ENCODE assay signal across 9 cellular contexts in the genomic region with DNA sequence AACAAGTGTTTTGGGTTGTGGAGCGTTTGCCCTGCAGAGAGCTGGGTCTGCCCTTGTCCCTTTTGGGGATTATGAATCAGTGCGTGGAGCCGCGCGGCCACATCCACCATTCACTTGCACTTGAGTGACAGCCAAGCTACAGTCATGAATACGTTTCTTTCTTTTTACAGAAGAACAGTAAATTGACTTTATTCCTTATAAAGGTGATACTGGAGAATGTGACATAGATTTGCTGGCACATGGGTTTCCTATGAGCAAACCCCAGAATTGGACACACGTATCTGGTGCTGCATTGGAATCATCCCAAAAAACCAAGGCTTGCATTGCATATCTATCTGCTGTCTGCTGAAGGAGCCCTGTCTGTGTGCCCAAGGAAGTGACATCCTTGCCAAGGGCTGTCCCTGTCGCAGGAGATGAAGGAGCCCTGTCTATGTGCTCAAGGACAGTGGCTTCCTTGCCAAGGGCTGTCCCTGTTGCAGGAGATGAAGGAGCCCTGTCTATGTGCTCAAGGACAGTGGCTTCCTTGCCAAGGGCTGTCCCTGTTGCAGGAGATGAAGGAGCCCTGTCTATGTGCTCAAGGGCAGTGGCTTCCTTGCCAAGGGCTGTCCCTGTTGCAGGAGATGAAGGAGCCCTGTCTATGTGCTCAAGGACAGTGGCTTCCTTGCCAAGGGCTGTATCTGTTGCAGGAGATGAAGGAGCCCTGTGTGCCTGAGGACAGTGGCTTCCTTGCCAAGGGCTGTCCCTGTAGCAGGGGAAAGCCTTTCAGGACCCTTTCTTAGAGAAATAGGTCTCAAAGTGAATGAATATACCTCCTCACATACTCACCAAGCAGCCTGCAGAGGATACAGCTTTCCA. TPM values are rescaled to one million over a fixed set of nuclear protein-coding genes. Genes with fewer than 3 reads are reported as not detected.
A peak's percentile ranks its signal among the peaks of the same experiment; 100 is the strongest.
DNase-seq lines count a peak whose midpoint lies in the region; ATAC-seq lines count a peak whose summit lies in the region.
"Not testable (repeated sequence)": the region's sequence is repeated elsewhere in the genome, so short reads cannot be mapped to it uniquely, and the experiment has no call there.
"Had no signal": no experiment of that assay in that cellular context is flagged by ENCODE, and none has a peak within 500 bp of the region (broad histone marks: within the 10 kb centered on the region; RNA-seq: fewer than 3 reads in every experiment).

No MANE protein-coding gene starts in this region.

- POLR2A ChIA-PET in activated CD8-positive, alpha-beta T cell treated with anti-CD3 and anti-CD28 coated beads, Interleukin-2, amount 10 ng/mL, durations not matched to agents 7 days and 5 days (lab: Charles Lee), result not testable (repeated sequence)

- H3K27ac Mint-ChIP-seq in activated CD8-positive, alpha-beta T cell treated with anti-CD3 and anti-CD28 coated beads, Interleukin-2, amount 10 ng/mL, durations not matched to agents 7 days and 5 days, result not testable (repeated sequence)
- peak overlapping the region; percentile 62 for H3K27ac Mint-ChIP-seq in activated T-helper 2 cell treated with anti-CD3 and anti-CD28 coated beads, Interferon-gamma antibody, Interleukin-2, Interleukin-4, amounts not matched to agents 10 μg/mL and 5 μg/mL and 100 μg/mL, durations not matched to agents 14 hours and 24 hours and 36 hours
- H3K27ac Mint-ChIP-seq in memory B cell, result peak overlapping the region; percentile 33

- peaks cover 50% of the 10 kb centered on the region for H3K36me3 Mint-ChIP-seq in activated CD8-positive, alpha-beta T cell treated with anti-CD3 and anti-CD28 coated beads, Interleukin-2, amount 10 ng/mL, durations not matched to agents 7 days and 5 days (ENCODE audit: low read depth)
- peaks cover 78% of the 10 kb centered on the region for H3K36me3 Mint-ChIP-seq in activated T-helper 2 cell treated with anti-CD3 and anti-CD28 coated beads, Interferon-gamma antibody, Interleukin-2, Interleukin-4, amounts not matched to agents 10 μg/mL and 5 μg/mL and 100 μg/mL, durations not matched to agents 14 hours and 24 hours and 36 hours (ENCODE audit: low read depth)
- H3K36me3 Mint-ChIP-seq in memory B cell, result peaks cover 40% of the 10 kb centered on the region

- not testable (repeated sequence) for ATAC-seq in activated CD8-positive, alpha-beta T cell treated with anti-CD3 and anti-CD28 coated beads, Interleukin-2, amount 10 ng/mL, durations not matched to agents 7 days and 5 days; memory B cell (ENCODE audit: low read depth)

- H3K27me3 Mint-ChIP-seq in activated CD8-positive, alpha-beta T cell treated with anti-CD3 and anti-CD28 coated beads, Interleukin-2, amount 10 ng/mL, durations not matched to agents 7 days and 5 days (ENCODE audit: low read depth); activated T-helper 2 cell treated with anti-CD3 and anti-CD28 coated beads, Interferon-gamma antibody, Interleukin-2, Interleukin-4, amounts not matched to agents 10 μg/mL and 5 μg/mL and 100 μg/mL, durations not matched to agents 14 hours and 24 hours and 36 hours (ENCODE audit: low read depth); memory B cell: not testable (repeated sequence)

- not testable (repeated sequence) for H3K4me3 Mint-ChIP-seq in activated CD8-positive, alpha-beta T cell treated with anti-CD3 and anti-CD28 coated beads, Interleukin-2, amount 10 ng/mL, durations not matched to agents 7 days and 5 days; activated T-helper 2 cell treated with anti-CD3 and anti-CD28 coated beads, Interferon-gamma antibody, Interleukin-2, Interleukin-4, amounts not matched to agents 10 μg/mL and 5 μg/mL and 100 μg/mL, durations not matched to agents 14 hours and 24 hours and 36 hours (ENCODE audit: low read depth); memory B cell

- CTCF ChIA-PET in activated CD8-positive, alpha-beta T cell treated with anti-CD3 and anti-CD28 coated beads, Interleukin-2, amount 10 ng/mL, durations not matched to agents 7 days and 5 days (lab: Charles Lee), result not testable (repeated sequence)

- H3K4me1 Mint-ChIP-seq in activated CD8-positive, alpha-beta T cell treated with anti-CD3 and anti-CD28 coated beads, Interleukin-2, amount 10 ng/mL, durations not matched to agents 7 days and 5 days (ENCODE audit: low read depth); memory B cell: not testable (repeated sequence)
- peaks cover 39% of the 10 kb centered on the region for H3K4me1 Mint-ChIP-seq in activated T-helper 2 cell treated with anti-CD3 and anti-CD28 coated beads, Interferon-gamma antibody, Interleukin-2, Interleukin-4, amounts not matched to agents 10 μg/mL and 5 μg/mL and 100 μg/mL, durations not matched to agents 14 hours and 24 hours and 36 hours (ENCODE audit: low read depth)

- intact Hi-C loops in activated T-helper 2 cell treated with anti-CD3 and anti-CD28 coated beads, Interferon-gamma antibody, Interleukin-2, Interleukin-4, amounts not matched to agents 10 μg/mL and 5 μg/mL and 100 μg/mL, durations not matched to agents 14 hours and 24 hours and 36 hours (cut with micrococcal nuclease), result loop anchor here (10.0 kb wide), 1 partner anchor 490 kb away; no protein-coding TSS in a partner anchor
- intact Hi-C loops in cardiac septum (cut with DNase I), result not testable (repeated sequence)

- not testable (repeated sequence) for H3K9me3 Mint-ChIP-seq in activated CD8-positive, alpha-beta T cell treated with anti-CD3 and anti-CD28 coated beads, Interleukin-2, amount 10 ng/mL, durations not matched to agents 7 days and 5 days (ENCODE audit: insufficient read depth); activated T-helper 2 cell treated with anti-CD3 and anti-CD28 coated beads, Interferon-gamma antibody, Interleukin-2, Interleukin-4, amounts not matched to agents 10 μg/mL and 5 μg/mL and 100 μg/mL, durations not matched to agents 14 hours and 24 hours and 36 hours; memory B cell

- DNase-seq in EL, result peak; percentile 14
- peak; percentile 20 for DNase-seq in activated CD8-positive, alpha-beta T cell treated with anti-CD3 and anti-CD28 coated beads, Interleukin-2, amount 10 ng/mL, durations not matched to agents 7 days and 5 days
- DNase-seq in activated T-helper 2 cell treated with anti-CD3 and anti-CD28 coated beads, Interferon-gamma antibody, Interleukin-2, Interleukin-4, amounts not matched to agents 10 μg/mL and 5 μg/mL and 100 μg/mL, durations not matched to agents 14 hours and 24 hours and 36 hours (ENCODE audit: low spot score); memory B cell (ENCODE audit: low spot score in 2 of 2): not testable (repeated sequence)
- peak; percentile 11 for DNase-seq in dedifferentiated amniotic fluid mesenchymal stem cell (ENCODE audit: extremely low spot score)
- DNase-seq in cardiac septum (ENCODE audit: low spot score), result peak; percentile 73
- DNase-seq in retina, result peak; percentile 0

RNA-seq across cellular contexts. Expression of a gene that starts 26.3 kb away (rescaled TPM):
- 1 to 10 TPM in 1 of 2 experiments, under 1 TPM in 1; 0.53 to 1.7 TPM for total RNA-seq in activated CD8-positive, alpha-beta T cell treated with anti-CD3 and anti-CD28 coated beads, Interleukin-2, amount 10 ng/mL, durations not matched to agents 7 days and 5 days
- 3.9 and 5.0 TPM in 2 replicates for total RNA-seq in activated T-helper 2 cell treated with anti-CD3 and anti-CD28 coated beads, Interferon-gamma antibody, Interleukin-2, Interleukin-4, amounts not matched to agents 10 μg/mL and 5 μg/mL and 100 μg/mL, durations not matched to agents 14 hours and 24 hours and 36 hours
- total RNA-seq in cardiac septum, result 6.5 TPM
- total RNA-seq: HT1080, IMR-90 had no signal
